Comparison of ENCODE assay signal across 11 cellular contexts in genomic region chr20:62368303-62368628, GRCh38. TPM values are rescaled to one million over a fixed set of nuclear protein-coding genes. Genes with fewer than 3 reads are reported as not detected.
DNase-seq lines count a peak whose midpoint lies in the region; ATAC-seq and TF ChIP-seq lines count a peak whose summit lies in the region.
"Had no signal": no experiment of that assay in that cellular context is flagged by ENCODE, and none has a peak within 500 bp of the region (broad histone marks: within the 10 kb centered on the region; RNA-seq: fewer than 3 reads in every experiment).

No MANE protein-coding gene starts in this region.

- H3K9me3 ChIP-seq in iPS-18a (ENCODE audit: control insufficient read depth, low read depth, low read length) (no peaks in the 10 kb centered on the region), A673 (ENCODE audit: low read depth, low read length, poor library complexity, severe bottlenecking) (no peaks in the 10 kb centered on the region)

- no peaks in the 10 kb centered on the region; the same call in 1 of the 2 replicates for H3K27me3 Mint-ChIP-seq in WTC11 (ENCODE audit: low read depth)
- peaks cover 25% of the 10 kb centered on the region for H3K27me3 Mint-ChIP-seq in activated CD4-positive, alpha-beta memory T cell treated with anti-CD3 and anti-CD28 coated beads, Interleukin-2, amount 10 ng/mL, durations not matched to agents 7 days and 5 days

- peaks cover 36% of the 10 kb centered on the region for H3K4me1 Mint-ChIP-seq in WTC11
- H3K4me1 Mint-ChIP-seq in activated CD4-positive, alpha-beta memory T cell treated with anti-CD3 and anti-CD28 coated beads, Interleukin-2, amount 10 ng/mL, durations not matched to agents 7 days and 5 days, result peaks cover 4% of the 10 kb centered on the region

- H3K9me3 Mint-ChIP-seq in WTC11, result no peaks in the 10 kb centered on the region
- no peaks in the 10 kb centered on the region for H3K9me3 Mint-ChIP-seq in activated CD4-positive, alpha-beta memory T cell treated with anti-CD3 and anti-CD28 coated beads, Interleukin-2, amount 10 ng/mL, durations not matched to agents 7 days and 5 days

- H3K36me3 Mint-ChIP-seq in WTC11, result no peaks in the 10 kb centered on the region
- H3K36me3 Mint-ChIP-seq in activated CD4-positive, alpha-beta memory T cell treated with anti-CD3 and anti-CD28 coated beads, Interleukin-2, amount 10 ng/mL, durations not matched to agents 7 days and 5 days (ENCODE audit: low read depth), result no peaks in the 10 kb centered on the region

- H3K27ac ChIP-seq in iPS-18a (ENCODE audit: low read length) (no peak overlapping the region), A673 (ENCODE audit: low read depth, low read length, poor library complexity, severe bottlenecking) (no peak overlapping the region)

- H3K36me3 ChIP-seq in H7 (replicated peaks; ENCODE audit: control insufficient read depth, insufficient read depth, low read length) (no peaks in the 10 kb centered on the region), iPS-18a (ENCODE audit: control insufficient read depth, low read depth, low read length) (no peaks in the 10 kb centered on the region), A673 (ENCODE audit: insufficient read depth, low read length, poor library complexity, severe bottlenecking) (no peaks in the 10 kb centered on the region)

- no peak for ATAC-seq in WTC11

- DNase-seq in H7, result no peak
- no peak for DNase-seq in WTC11 (ENCODE audit: low spot score)
- DNase-seq in skeletal muscle cell (ENCODE audit: low read depth), result no peak
- DNase-seq in activated CD4-positive, alpha-beta memory T cell treated with anti-CD3 and anti-CD28 coated beads, Interleukin-2, amount 10 ng/mL, durations not matched to agents 7 days and 5 days, result no peak
- DNase-seq in A673 (ENCODE audit: low spot score), result no peak
- DNase-seq in mucosa of gallbladder (ENCODE audit: low spot score), result no peak
- DNase-seq in NCI-H82 (lab: John Stamatoyannopoulos, UW), result no peak
- DNase-seq: NCI-H774 had no signal

- peak overlapping the region; percentile 50 for H3K4me3 ChIP-seq in H7 (ENCODE audit: insufficient read depth, low read depth, low read length)
- H3K4me3 ChIP-seq in iPS-18a (ENCODE audit: low read length), result peak overlapping the region; percentile 53
- H3K4me3 ChIP-seq in skeletal muscle cell (ENCODE audit: low read depth, low read length), result peak overlapping the region; percentile 24
- no peak overlapping the region for H3K4me3 ChIP-seq in A673 (ENCODE audit: low read depth, low read length, poor library complexity, severe bottlenecking)

- CTCF ChIA-PET in WTC11 (lab: Charles Lee) (interaction anchor here (0.8 to 9.1 kb wide), 26 partner anchors 9 to 357 kb away, joined by 3 to 137 read pairs (median 4); partner anchors contain the start of genes ADRM1 and RPS21), A673 (lab: Charles Lee) (no interaction called here)
- CTCF ChIA-PET in activated CD4-positive, alpha-beta memory T cell treated with anti-CD3 and anti-CD28 coated beads, Interleukin-2, amount 10 ng/mL, durations not matched to agents 7 days and 5 days (lab: Charles Lee), result interaction anchor here (3.0 kb wide), 1 partner anchor 14 kb away, joined by 8 read pairs; no protein-coding TSS in a partner anchor

- peak overlapping the region; percentile 74; the same call in 1 of the 2 replicates for H3K27ac Mint-ChIP-seq in WTC11
- no peak overlapping the region for H3K27ac Mint-ChIP-seq in activated CD4-positive, alpha-beta memory T cell treated with anti-CD3 and anti-CD28 coated beads, Interleukin-2, amount 10 ng/mL, durations not matched to agents 7 days and 5 days

- intact Hi-C loops in A673 (cut with micrococcal nuclease; ENCODE audit: unreplicated experiment), result no loop called here

- no TSS peak for BruUV-seq in A673 (replicated peaks; lab: Mats Ljungman, UMichigan)

- H3K27me3 ChIP-seq in H7 (ENCODE audit: control insufficient read depth, insufficient read depth, low read length), result no peaks in the 10 kb centered on the region
- no peaks in the 10 kb centered on the region for H3K27me3 ChIP-seq in iPS-18a (ENCODE audit: control insufficient read depth, insufficient read depth, low read length)
- H3K27me3 ChIP-seq in A673 (replicated peaks; ENCODE audit: insufficient read depth, low read depth, low read length, poor library complexity), result peaks cover 23% of the 10 kb centered on the region

- TF ChIP-seq CTCF in WTC11 (IDR thresholded peaks at IDR 0.05), result no peak
- TF ChIP-seq CTCF in A673 (conservative IDR thresholded peaks at IDR 0.05; ENCODE audit: low read depth, low read length), result no peak

- POLR2A ChIA-PET in WTC11 (lab: Charles Lee) (interaction anchor here (0.8 to 4.8 kb wide), 9 partner anchors 9 to 559 kb away, joined by 3 to 29 read pairs (median 3); partner anchors contain the start of genes DIDO1 and RPS21), A673 (lab: Charles Lee; ENCODE audit: low non-redundant PET) (no interaction called here)
- POLR2A ChIA-PET in activated CD4-positive, alpha-beta memory T cell treated with anti-CD3 and anti-CD28 coated beads, Interleukin-2, amount 10 ng/mL, durations not matched to agents 7 days and 5 days (lab: Charles Lee), result interaction anchor here (0.9 kb wide), 1 partner anchor 18 kb away, joined by 3 read pairs; the partner anchor contains the start of gene RPS21

- peak overlapping the region; percentile 34 for H3K9ac ChIP-seq in iPS-18a (ENCODE audit: low read length)

- H3K4me1 ChIP-seq in iPS-18a (ENCODE audit: control insufficient read depth, low read depth, low read length) (peaks cover 47% of the 10 kb centered on the region), A673 (ENCODE audit: insufficient read depth, low read length, poor library complexity, severe bottlenecking) (peaks cover 29% of the 10 kb centered on the region)

- peak overlapping the region; percentile 68 for H3K4me3 Mint-ChIP-seq in WTC11
- H3K4me3 Mint-ChIP-seq in activated CD4-positive, alpha-beta memory T cell treated with anti-CD3 and anti-CD28 coated beads, Interleukin-2, amount 10 ng/mL, durations not matched to agents 7 days and 5 days, result no peak overlapping the region

TF ChIP-seq in WTC11, 78 proteins besides CTCF, POLR2A, EP300 and RAD21:
- TF ChIP-seq FOXK1 (CRISPR knock-in tag; IDR thresholded peaks at IDR 0.05) (no peak), ELF4 (CRISPR knock-in tag; IDR thresholded peaks at IDR 0.05; ENCODE audit: low read depth) (0 out of 2 replicates have a peak, but pooled peaks have one; percentile 36), HMGA2 (CRISPR knock-in tag; IDR thresholded peaks at IDR 0.05) (no peak), NFATC4 (CRISPR knock-in tag; IDR thresholded peaks at IDR 0.05) (no peak), ZNF512 (CRISPR knock-in tag; IDR thresholded peaks at IDR 0.05; ENCODE audit: borderline replicate concordance) (no peak), RELA (CRISPR knock-in tag; IDR thresholded peaks at IDR 0.05; ENCODE audit: borderline replicate concordance) (no peak), ATF1 (CRISPR knock-in tag; IDR thresholded peaks at IDR 0.05) (no peak)
- TF ChIP-seq, protein P1, sequence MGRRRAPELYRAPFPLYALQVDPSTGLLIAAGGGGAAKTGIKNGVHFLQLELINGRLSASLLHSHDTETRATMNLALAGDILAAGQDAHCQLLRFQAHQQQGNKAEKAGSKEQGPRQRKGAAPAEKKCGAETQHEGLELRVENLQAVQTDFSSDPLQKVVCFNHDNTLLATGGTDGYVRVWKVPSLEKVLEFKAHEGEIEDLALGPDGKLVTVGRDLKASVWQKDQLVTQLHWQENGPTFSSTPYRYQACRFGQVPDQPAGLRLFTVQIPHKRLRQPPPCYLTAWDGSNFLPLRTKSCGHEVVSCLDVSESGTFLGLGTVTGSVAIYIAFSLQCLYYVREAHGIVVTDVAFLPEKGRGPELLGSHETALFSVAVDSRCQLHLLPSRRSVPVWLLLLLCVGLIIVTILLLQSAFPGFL (CRISPR knock-in tag; IDR thresholded peaks at IDR 0.05; ENCODE audit: borderline replicate concordance), result 0 out of 2 replicates have a peak, but pooled peaks have one; percentile 3

RNA-seq across cellular contexts. Expression of gene LAMA5, which starts 1.2 kb away (rescaled TPM):
- 61.0 and 90.8 TPM in 2 replicates for total RNA-seq in H7 (2014; rRNA removed; shearing (Covaris generic))
- total RNA-seq in WTC11 (2021) (298 to 329 TPM (median 323 TPM) in 3 replicates), A673 (2021) (4.2 and 13.2 TPM in 2 replicates), mucosa of gallbladder (298 TPM)
- total RNA-seq in activated CD4-positive, alpha-beta memory T cell treated with anti-CD3 and anti-CD28 coated beads, Interleukin-2, amount 10 ng/mL, durations not matched to agents 7 days and 5 days, result under 1 TPM; 0.33 to 0.63 TPM

RNA-seq across cellular contexts. Expression of gene RPS21, which starts 18.6 kb away (rescaled TPM):
- 877 and 1,118 TPM in 2 replicates for total RNA-seq in H7 (2014; rRNA removed; shearing (Covaris generic))
- total RNA-seq in WTC11 (2021) (2,016 to 2,119 TPM (median 2,047 TPM) in 3 replicates), A673 (2021) (1,502 and 1,506 TPM in 2 replicates), mucosa of gallbladder (968 TPM)
- total RNA-seq in activated CD4-positive, alpha-beta memory T cell treated with anti-CD3 and anti-CD28 coated beads, Interleukin-2, amount 10 ng/mL, durations not matched to agents 7 days and 5 days, result 1,000 to 10,000 TPM; 1,751 to 1,764 TPM

RNA-seq across cellular contexts. Expression of gene CABLES2, which starts 38.8 kb away (rescaled TPM):
- 7.7 and 8.3 TPM in 2 replicates for total RNA-seq in H7 (2014; rRNA removed; shearing (Covaris generic))
- 7.5 to 10.6 TPM (median 9.2 TPM) in 3 replicates for total RNA-seq in WTC11 (2021)
- 10 to 100 TPM; 13.2 to 13.7 TPM for total RNA-seq in activated CD4-positive, alpha-beta memory T cell treated with anti-CD3 and anti-CD28 coated beads, Interleukin-2, amount 10 ng/mL, durations not matched to agents 7 days and 5 days
- 11.8 and 14.1 TPM in 2 replicates for total RNA-seq in A673 (2021)
- total RNA-seq in mucosa of gallbladder, result 5.2 TPM

RNA-seq across cellular contexts. Expression of gene RBBP8NL, which starts 59.1 kb away (rescaled TPM):
- total RNA-seq in H7 (2014; rRNA removed; shearing (Covaris generic)), result not detected in 2 replicates
- total RNA-seq in WTC11 (2021) (0.99 to 1.5 TPM (median 1.4 TPM) in 3 replicates), A673 (2021) (not detected in 2 replicates), mucosa of gallbladder (6.2 TPM)
- not detected for total RNA-seq in activated CD4-positive, alpha-beta memory T cell treated with anti-CD3 and anti-CD28 coated beads, Interleukin-2, amount 10 ng/mL, durations not matched to agents 7 days and 5 days
- total RNA-seq: dermis microvascular lymphatic vessel endothelial cell, mesenteric fat pad had no signal
